Comparison of ENCODE assay signal across 1 cellular context in genomic region chr22:19854778-19855503, GRCh38.
A peak's percentile ranks its signal among the peaks of the same experiment; 100 is the strongest.
TF ChIP-seq lines count a peak whose summit lies in the region.

GNB1L (minus strand) TSS chr22:19854874; CDS start chr22:19821355, 33,519 bp downstream.
RTL10 (minus strand) TSS chr22:19854874; CDS start chr22:19852261, 2,613 bp downstream.

TF ChIP-seq in GM12878, 131 proteins besides CTCF, POLR2A, EP300 and RAD21 (continued from another document and continues in another):
- TF ChIP-seq ATF3 (IDR thresholded peaks at IDR 0.05; ENCODE audit: borderline replicate concordance, extremely low read depth, low read depth, low read length), result no peak
- TF ChIP-seq NR2C1 (IDR thresholded peaks at IDR 0.05), result no peak
- TF ChIP-seq SMC3 (IDR thresholded peaks at IDR 0.05; ENCODE audit: borderline replicate concordance, low read length), result no peak
- TF ChIP-seq PRDM15 (CRISPR knock-in tag; IDR thresholded peaks at IDR 0.05), result no peak
- TF ChIP-seq CEBPZ (IDR thresholded peaks at IDR 0.05; ENCODE audit: low read depth, low read length), result no peak
- peak; percentile 99 for TF ChIP-seq IKZF1 (conservative IDR thresholded peaks at IDR 0.05)
- no peak for TF ChIP-seq ZNF592 (IDR thresholded peaks at IDR 0.05)
- TF ChIP-seq USF2 (IDR thresholded peaks at IDR 0.05; ENCODE audit: borderline replicate concordance, low read depth, low read length), result peak; percentile 34
- no peak for TF ChIP-seq ZNF217 (IDR thresholded peaks at IDR 0.05)
- peak; percentile 53; the same call in 2 of the 3 replicates for TF ChIP-seq POU2F2 (IDR thresholded peaks at IDR 0.05; ENCODE audit: borderline replicate concordance, low read depth, low read length)
- TF ChIP-seq BHLHE40 (IDR thresholded peaks at IDR 0.05; ENCODE audit: borderline replicate concordance in 1 of 2, low read depth in 2 of 2, low read length in 1 of 2), result peak; percentile 12 to 87; a peak in 2 of 4 replicates
- TF ChIP-seq NR2F1 (conservative IDR thresholded peaks at IDR 0.05), result peak; percentile 53
- no peak for TF ChIP-seq RCOR1 (conservative IDR thresholded peaks at IDR 0.05; ENCODE audit: low read depth, low read length)
- no peak for TF ChIP-seq ETV6 (conservative IDR thresholded peaks at IDR 0.05 in 1 of 2, IDR thresholded peaks at IDR 0.05 in 1 of 2; ENCODE audit: borderline replicate concordance in 1 of 2, low read depth in 1 of 2)
- peak; percentile 18; the same call in 1 of the 2 replicates for TF ChIP-seq DPF2 (IDR thresholded peaks at IDR 0.05)
- TF ChIP-seq FOS (IDR thresholded peaks at IDR 0.05; ENCODE audit: borderline replicate concordance, extremely low read depth, insufficient read length), result no peak
- 0 out of 2 replicates have a peak, but pooled peaks have one; percentile 8 for TF ChIP-seq SMARCA5 (IDR thresholded peaks at IDR 0.05)
- TF ChIP-seq TBL1XR1 (IDR thresholded peaks at IDR 0.05; ENCODE audit: low read depth, low read length), result no peak
- TF ChIP-seq CREB1 (IDR thresholded peaks at IDR 0.05; ENCODE audit: low read depth), result no peak
- TF ChIP-seq HCFC1 (IDR thresholded peaks at IDR 0.05; ENCODE audit: low read length), result peak; percentile 52
- TF ChIP-seq BACH1 (IDR thresholded peaks at IDR 0.05; ENCODE audit: borderline replicate concordance), result peak; percentile 90
- TF ChIP-seq RFX5 (IDR thresholded peaks at IDR 0.05; ENCODE audit: low read depth, low read length), result no peak
- peak; percentile 27; the same call in 1 of the 2 replicates for TF ChIP-seq CBFB (IDR thresholded peaks at IDR 0.05; ENCODE audit: low read depth)
- TF ChIP-seq MTA3 (IDR thresholded peaks at IDR 0.05; ENCODE audit: borderline replicate concordance, low read length), result no peak
- no peak for TF ChIP-seq KDM1A (IDR thresholded peaks at IDR 0.05; ENCODE audit: borderline replicate concordance)
- no peak for TF ChIP-seq BRCA1 (IDR thresholded peaks at IDR 0.05; ENCODE audit: low read depth, low read length)
- TF ChIP-seq ZNF384 (IDR thresholded peaks at IDR 0.05; ENCODE audit: borderline replicate concordance, low read depth, low read length), result no peak
- no peak for TF ChIP-seq FOXM1 (IDR thresholded peaks at IDR 0.05; ENCODE audit: low read depth, low read length)
- TF ChIP-seq BCL3 (IDR thresholded peaks at IDR 0.05; ENCODE audit: borderline replicate concordance, insufficient read depth, low read depth, low read length, poor library complexity, severe bottlenecking), result no peak
- 0 out of 2 replicates have a peak, but pooled peaks have one; percentile 19 for TF ChIP-seq CREM (IDR thresholded peaks at IDR 0.05; ENCODE audit: low read depth)
- TF ChIP-seq HDGF (IDR thresholded peaks at IDR 0.05), result peak; percentile 13; the same call in 1 of the 2 replicates
- no peak for TF ChIP-seq HSF1 (IDR thresholded peaks at IDR 0.05; ENCODE audit: low read depth, low read length)
- TF ChIP-seq ZBTB4 (CRISPR knock-in tag; IDR thresholded peaks at IDR 0.05), result 0 out of 2 replicates have a peak, but pooled peaks have one; percentile 31
- 0 out of 2 replicates have a peak, but pooled peaks have one; percentile 48 for TF ChIP-seq YY1 (IDR thresholded peaks at IDR 0.05; ENCODE audit: low read depth, low read length)
- no peak for TF ChIP-seq RAD51 (IDR thresholded peaks at IDR 0.05)
- TF ChIP-seq PML (IDR thresholded peaks at IDR 0.05; ENCODE audit: low read length), result peak; percentile 83; the same call in 1 of the 2 replicates
- no peak for TF ChIP-seq NR2C2 (IDR thresholded peaks at IDR 0.05; ENCODE audit: borderline replicate concordance, control insufficient read depth, insufficient read length, low read depth)
- TF ChIP-seq SKIL (IDR thresholded peaks at IDR 0.05; ENCODE audit: low read depth, poor library complexity, severe bottlenecking), result no peak
- TF ChIP-seq FOXK2 (IDR thresholded peaks at IDR 0.05), result no peak
